ENCODE assay signal across 1 cellular context in genomic region chr3:160226740-160227048, GRCh38.
TF ChIP-seq lines count a peak whose summit lies in the region.

No MANE protein-coding gene starts in this region.

TF ChIP-seq in WTC11, 78 proteins besides CTCF, POLR2A, EP300 and RAD21 (continued from another document):
- TF ChIP-seq PREB (CRISPR knock-in tag; IDR thresholded peaks at IDR 0.05; ENCODE audit: borderline replicate concordance) (no peak), MAX (CRISPR knock-in tag; IDR thresholded peaks at IDR 0.05) (peak; percentile 46; the same call in 1 of the 2 replicates), SMAD3 (CRISPR knock-in tag; IDR thresholded peaks at IDR 0.05; ENCODE audit: borderline replicate concordance) (no peak), EMX1 (CRISPR knock-in tag; IDR thresholded peaks at IDR 0.05) (no peak), MYBL2 (CRISPR knock-in tag; IDR thresholded peaks at IDR 0.05) (no peak), USF1 (CRISPR knock-in tag; IDR thresholded peaks at IDR 0.05) (no peak; the same call in 1 of the 2 replicates), SOX15 (CRISPR knock-in tag; IDR thresholded peaks at IDR 0.05) (no peak), ATF3 (CRISPR knock-in tag; conservative IDR thresholded peaks at IDR 0.05) (no peak; the same call in 1 of the 2 replicates)
